1 cellular context compared by ENCODE assay signal in the genomic region with DNA sequence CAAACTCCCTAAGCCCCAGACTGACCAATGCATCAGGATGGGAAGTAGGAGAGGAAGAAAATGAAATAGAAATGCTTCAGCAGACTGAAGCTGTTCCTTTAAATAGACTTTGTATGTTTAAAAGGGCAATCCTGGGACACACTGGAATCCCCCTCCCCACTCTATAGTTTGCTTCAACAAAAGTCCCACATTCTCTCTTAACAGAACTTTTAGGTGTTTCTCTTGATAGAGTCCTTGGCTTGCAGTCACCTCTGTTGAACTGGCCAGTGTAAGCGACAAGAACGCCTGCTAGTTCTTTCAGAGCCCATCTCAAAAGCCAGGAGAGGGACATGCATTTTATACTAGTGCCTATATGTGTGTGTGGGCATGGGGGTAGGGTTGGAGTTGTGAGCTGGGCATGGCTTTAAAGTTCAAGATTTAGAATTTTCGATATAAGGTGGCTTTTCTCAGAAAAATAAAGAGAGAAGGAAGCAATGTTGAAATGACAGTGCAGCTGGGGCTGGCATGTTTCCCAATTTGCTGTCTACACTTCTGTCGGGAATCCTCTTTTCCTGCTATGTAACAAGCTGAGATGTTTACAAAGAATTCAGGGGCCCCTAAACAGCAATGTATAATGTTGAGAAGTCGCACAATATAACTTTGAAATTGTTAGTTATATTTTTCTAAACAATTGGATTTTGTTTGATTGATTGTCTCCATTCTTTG.
TF ChIP-seq lines count a peak whose summit lies in the region.

No MANE protein-coding gene starts in this region.

TF ChIP-seq in HEK293, 187 proteins besides CTCF, POLR2A, EP300 and RAD21 (continued from another document):
- no peak for TF ChIP-seq ZNF558 (tag by site-specific recombination; IDR thresholded peaks at IDR 0.05)
- no peak for TF ChIP-seq REPIN1 (tag by site-specific recombination; IDR thresholded peaks at IDR 0.05; ENCODE audit: low read depth)
- TF ChIP-seq, protein P1, sequence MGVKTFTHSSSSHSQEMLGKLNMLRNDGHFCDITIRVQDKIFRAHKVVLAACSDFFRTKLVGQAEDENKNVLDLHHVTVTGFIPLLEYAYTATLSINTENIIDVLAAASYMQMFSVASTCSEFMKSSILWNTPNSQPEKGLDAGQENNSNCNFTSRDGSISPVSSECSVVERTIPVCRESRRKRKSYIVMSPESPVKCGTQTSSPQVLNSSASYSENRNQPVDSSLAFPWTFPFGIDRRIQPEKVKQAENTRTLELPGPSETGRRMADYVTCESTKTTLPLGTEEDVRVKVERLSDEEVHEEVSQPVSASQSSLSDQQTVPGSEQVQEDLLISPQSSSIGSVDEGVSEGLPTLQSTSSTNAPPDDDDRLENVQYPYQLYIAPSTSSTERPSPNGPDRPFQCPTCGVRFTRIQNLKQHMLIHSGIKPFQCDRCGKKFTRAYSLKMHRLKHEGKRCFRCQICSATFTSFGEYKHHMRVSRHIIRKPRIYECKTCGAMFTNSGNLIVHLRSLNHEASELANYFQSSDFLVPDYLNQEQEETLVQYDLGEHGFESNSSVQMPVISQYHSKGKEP (tag by site-specific recombination; IDR thresholded peaks at IDR 0.05) = no peak
- no peak for TF ChIP-seq ZNF610 (tag by site-specific recombination; IDR thresholded peaks at IDR 0.05; ENCODE audit: borderline replicate concordance)
- TF ChIP-seq, protein P2, sequence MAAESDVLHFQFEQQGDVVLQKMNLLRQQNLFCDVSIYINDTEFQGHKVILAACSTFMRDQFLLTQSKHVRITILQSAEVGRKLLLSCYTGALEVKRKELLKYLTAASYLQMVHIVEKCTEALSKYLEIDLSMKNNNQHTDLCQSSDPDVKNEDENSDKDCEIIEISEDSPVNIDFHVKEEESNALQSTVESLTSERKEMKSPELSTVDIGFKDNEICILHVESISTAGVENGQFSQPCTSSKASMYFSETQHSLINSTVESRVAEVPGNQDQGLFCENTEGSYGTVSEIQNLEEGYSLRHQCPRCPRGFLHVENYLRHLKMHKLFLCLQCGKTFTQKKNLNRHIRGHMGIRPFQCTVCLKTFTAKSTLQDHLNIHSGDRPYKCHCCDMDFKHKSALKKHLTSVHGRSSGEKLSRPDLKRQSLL (tag by site-specific recombination; IDR thresholded peaks at IDR 0.05) = no peak
- TF ChIP-seq ZNF571 (tag by site-specific recombination; IDR thresholded peaks at IDR 0.05) = no peak
